In the genomic region with DNA sequence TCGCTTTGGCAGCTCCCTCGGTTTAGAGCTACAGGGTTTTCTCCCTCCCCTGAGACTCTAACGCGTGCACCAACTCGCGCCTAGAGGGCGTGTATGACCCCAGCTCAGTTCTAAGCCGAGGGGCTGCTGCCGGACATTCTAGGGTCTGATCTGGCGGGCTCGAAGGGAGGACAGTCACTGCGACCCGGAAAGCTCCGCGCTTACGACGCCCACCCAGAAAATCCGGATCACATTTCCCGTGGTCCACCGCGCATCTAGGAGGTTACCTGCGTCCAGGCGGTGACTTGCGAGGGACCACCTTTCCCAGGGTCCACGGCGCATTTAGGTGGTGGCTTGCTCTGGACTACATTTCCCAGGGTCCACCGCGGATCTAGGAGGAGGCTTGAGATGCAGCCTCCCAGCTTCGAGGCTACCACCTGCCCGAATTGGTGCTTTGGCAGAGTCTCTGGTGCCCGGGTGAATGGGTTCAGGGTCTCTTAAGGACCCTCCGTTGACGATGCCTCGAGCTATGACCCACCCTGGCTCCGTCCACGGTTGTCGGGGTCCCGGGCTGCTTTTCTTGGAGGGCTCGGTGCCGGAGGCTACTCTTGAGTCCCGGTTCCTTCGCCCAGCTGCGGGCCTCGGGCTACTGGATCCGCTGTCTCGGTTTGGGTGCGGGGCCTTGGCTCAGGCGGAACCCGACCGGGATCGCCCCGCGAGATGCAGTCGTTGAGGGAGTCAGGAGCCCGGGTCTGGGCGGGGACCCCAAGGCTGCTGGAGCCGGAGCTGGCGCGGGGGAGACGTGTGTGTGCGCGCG, we compare ENCODE assay signal across 9 cellular contexts. TPM values are rescaled to one million over a fixed set of nuclear protein-coding genes. Genes with fewer than 3 reads are reported as not detected.
DNase-seq lines count a peak whose midpoint lies in the region; ATAC-seq and TF ChIP-seq lines count a peak whose summit lies in the region.
"Had no signal": no experiment of that assay in that cellular context is flagged by ENCODE, and none has a peak within 500 bp of the region (broad histone marks: within the 10 kb centered on the region; RNA-seq: fewer than 3 reads in every experiment).

No MANE protein-coding gene starts in this region.

- TF ChIP-seq CTCF in mammary epithelial cell (conservative IDR thresholded peaks at IDR 0.05 in 1 of 2, IDR thresholded peaks at IDR 0.05 in 1 of 2; ENCODE audit: extremely low read depth in 1 of 2, insufficient read depth in 1 of 2, low read depth in 1 of 2, low read length in 2 of 2) (no peak), stomach (IDR thresholded peaks at IDR 0.05) (no peak)

- no peak for DNase-seq in mammary epithelial cell
- peak; percentile 84 for DNase-seq in iPS-NIHi11 (ENCODE audit: low spot score)
- DNase-seq in stomach, result no peak
- DNase-seq in hepatic stellate cell (ENCODE audit: low spot score), result no peak
- no peak for DNase-seq in activated T-cell treated with anti-CD3 and anti-CD28 coated beads, Interleukin-2, amount 50 U/mL, for 48 hours
- DNase-seq in natural killer cell treated with Interleukin-12 subunit alpha and Interleukin-12 subunit beta and Interleukin-15 and Interleukin-18, amount 100 ng/mL, for 72 hours (ENCODE audit: low spot score), result no peak
- no peak for DNase-seq in KBM-7
- DNase-seq: OCI-M1 had no signal

- CTCF ChIA-PET in mammary epithelial cell (lab: Charles Lee; ENCODE audit: low non-redundant PET), result no interaction called here

- H3K27me3 ChIP-seq in HUES48 (ENCODE audit: control insufficient read depth, insufficient read depth, low read length), result no peaks in the 10 kb centered on the region
- H3K27me3 ChIP-seq in mammary epithelial cell (ENCODE audit: insufficient read depth, low read length), result peaks cover 6% of the 10 kb centered on the region
- H3K27me3 ChIP-seq in stomach, result peaks cover 0 to 9% (median 5%) of the 10 kb centered on the region in 3 donors

- H3K9ac ChIP-seq in HUES48 (ENCODE audit: low read depth, low read length) (peak overlapping the region; percentile 4; the same call in 1 of the 2 replicates), mammary epithelial cell (ENCODE audit: insufficient read depth, low read length) (no peak overlapping the region)

- H3K36me3 ChIP-seq in HUES48 (ENCODE audit: control insufficient read depth, insufficient read depth, low read length), result no peaks in the 10 kb centered on the region
- no peaks in the 10 kb centered on the region for H3K36me3 ChIP-seq in mammary epithelial cell (ENCODE audit: insufficient read depth, low read length)
- no peaks in the 10 kb centered on the region for H3K36me3 ChIP-seq in stomach

- H3K4me3 ChIP-seq in HUES48 (ENCODE audit: low read depth, low read length) (peak overlapping the region; percentile 65), mammary epithelial cell (replicated peaks in 1 of 3; ENCODE audit: insufficient read depth in 1 of 3, low read depth in 2 of 3, low read length in 3 of 3) (peak overlapping the region in 1 of 3 experiments; percentile 2), stomach (peak overlapping the region; percentile 33 to 37 (median 34))

- in situ Hi-C loops in mammary epithelial cell (cut with MboI; ENCODE audit: low sequenced_read_pairs in 2 of 2) (no loop called here), KBM-7 (cut with MboI; ENCODE audit: low pct_unique_long_range_greater_than_20kb, low sequenced_read_pairs) (no loop called here)

- H3K4me2 ChIP-seq in mammary epithelial cell (ENCODE audit: insufficient read depth, low read depth, low read length), result peak overlapping the region; percentile 46

- H3K9me3 Mint-ChIP-seq in natural killer cell treated with Interleukin-12 subunit alpha and Interleukin-12 subunit beta and Interleukin-15 and Interleukin-18, amount 100 ng/mL, for 72 hours, result peaks cover 26% of the 10 kb centered on the region

- H3K79me2 ChIP-seq in mammary epithelial cell (ENCODE audit: insufficient read depth, low read length), result no peaks in the 10 kb centered on the region

- ATAC-seq in natural killer cell treated with Interleukin-12 subunit alpha and Interleukin-12 subunit beta and Interleukin-15 and Interleukin-18, amount 100 ng/mL, for 72 hours, result no peak

- H3K27ac ChIP-seq in HUES48 (ENCODE audit: low read depth, low read length) (peak overlapping the region; percentile 14), mammary epithelial cell (ENCODE audit: insufficient read depth, low read depth, low read length) (no peak overlapping the region), stomach (no peak overlapping the region)

- TF ChIP-seq EP300 in stomach (IDR thresholded peaks at IDR 0.05), result no peak

- no peak for TF ChIP-seq POLR2A in stomach (IDR thresholded peaks at IDR 0.05)

- intact Hi-C loops in mammary epithelial cell (cut with micrococcal nuclease), result no loop called here
- intact Hi-C loops in stomach (cut with DNase I; ENCODE audit: low total_unique reads), result no loop called here

- no peak overlapping the region for H3K4me3 Mint-ChIP-seq in natural killer cell treated with Interleukin-12 subunit alpha and Interleukin-12 subunit beta and Interleukin-15 and Interleukin-18, amount 100 ng/mL, for 72 hours

- no peaks in the 10 kb centered on the region for H4K20me1 ChIP-seq in mammary epithelial cell (ENCODE audit: insufficient read depth, low read length)

- dilution Hi-C loops in mammary epithelial cell (cut with HindIII; ENCODE audit: low sequenced_read_pairs), result no loop called here

- peaks cover 3 to 4% of the 10 kb centered on the region in 2 donors for H3K4me1 Mint-ChIP-seq in natural killer cell treated with Interleukin-12 subunit alpha and Interleukin-12 subunit beta and Interleukin-15 and Interleukin-18, amount 100 ng/mL, for 72 hours (ENCODE audit: low read depth in 2 of 2)

- WGBS in mammary epithelial cell (ENCODE audit: low coverage, missing lambda C conversion rate), result 6% methylated on average over 27 of the region's 63 CpGs
- WGBS in stomach, 5 donors, result 5 to 9% (median 7%) methylated on average over 23 to 63 of the region's 63 CpGs

- no peak overlapping the region for H3K27ac Mint-ChIP-seq in natural killer cell treated with Interleukin-12 subunit alpha and Interleukin-12 subunit beta and Interleukin-15 and Interleukin-18, amount 100 ng/mL, for 72 hours

- H3K36me3 Mint-ChIP-seq in natural killer cell treated with Interleukin-12 subunit alpha and Interleukin-12 subunit beta and Interleukin-15 and Interleukin-18, amount 100 ng/mL, for 72 hours, result peaks cover 31% of the 10 kb centered on the region

- no TSS peak for BruUV-seq in mammary epithelial cell (replicated peaks; lab: Mats Ljungman, UMichigan)

- peaks cover 26% of the 10 kb centered on the region for H3K4me1 ChIP-seq in HUES48 (ENCODE audit: control insufficient read depth, insufficient read depth, low read length)
- peaks cover 10% of the 10 kb centered on the region for H3K4me1 ChIP-seq in mammary epithelial cell (ENCODE audit: insufficient read depth, low read length)
- peaks cover 0 to 20% (median 7%) of the 10 kb centered on the region in 4 donors for H3K4me1 ChIP-seq in stomach

- H3K27me3 Mint-ChIP-seq in natural killer cell treated with Interleukin-12 subunit alpha and Interleukin-12 subunit beta and Interleukin-15 and Interleukin-18, amount 100 ng/mL, for 72 hours, result peaks cover 0 to 5% of the 10 kb centered on the region in 2 donors

- peak overlapping the region; percentile 31 for H2AFZ ChIP-seq in mammary epithelial cell (ENCODE audit: low read depth, low read length)

- H3K9me3 ChIP-seq in HUES48 (ENCODE audit: control insufficient read depth, insufficient read depth, low read length) (no peaks in the 10 kb centered on the region), mammary epithelial cell (replicated peaks; ENCODE audit: insufficient read depth, low read length) (peaks cover 12% of the 10 kb centered on the region), stomach (peaks cover 5 to 72% (median 44%) of the 10 kb centered on the region in 4 donors)

RNA-seq across cellular contexts. Expression of a gene that starts 30.5 kb away (rescaled TPM):
- 10 to 100 TPM; 74.5 to 77.3 TPM for total RNA-seq in mammary epithelial cell
- polyA plus RNA-seq in mammary epithelial cell, result 39.5 TPM
- 25.0 TPM for polyA minus RNA-seq in mammary epithelial cell
- total RNA-seq in stomach, result 100 to 1,000 TPM in 1 of 5 donors, 10 to 100 TPM in 3, 1 to 10 TPM in 1; 8.7 to 108 (median 63.5) TPM
- 10 to 100 TPM; 19.2 to 24.7 (median 22.2) TPM for polyA plus RNA-seq in stomach
- 10 to 100 TPM; 72.4 to 72.8 TPM for total RNA-seq in natural killer cell treated with Interleukin-12 subunit alpha and Interleukin-12 subunit beta and Interleukin-15 and Interleukin-18, amount 100 ng/mL, for 72 hours

RNA-seq across cellular contexts. Expression of a gene that starts 30.9 kb away (rescaled TPM):
- total RNA-seq in mammary epithelial cell (1 to 10 TPM; 2.8 to 3.5 TPM), stomach (10 to 100 TPM in 1 of 5 donors, 1 to 10 TPM in 3, under 1 TPM in 1; 0.45 to 16.3 (median 2.3) TPM)
- polyA plus RNA-seq in mammary epithelial cell (1.5 TPM), stomach (1 to 10 TPM; 2.1 to 3.4 (median 2.3) TPM)
- not detected for polyA minus RNA-seq in mammary epithelial cell
- 1 to 10 TPM; 3.2 to 4.3 TPM for total RNA-seq in natural killer cell treated with Interleukin-12 subunit alpha and Interleukin-12 subunit beta and Interleukin-15 and Interleukin-18, amount 100 ng/mL, for 72 hours
